Comparison of ENCODE assay signal across 12 cellular contexts in genomic region chr18:58784601-58785137, GRCh38.
DNase-seq lines count a peak whose midpoint lies in the region; ATAC-seq lines count a peak whose summit lies in the region.
"Had no signal": no experiment of that assay in that cellular context is flagged by ENCODE, and none has a peak within 500 bp of the region (broad histone marks: within the 10 kb centered on the region; RNA-seq: fewer than 3 reads in every experiment).

No MANE protein-coding gene starts in this region.

- CTCF ChIA-PET in naive thymus-derived CD4-positive, alpha-beta T cell (lab: Charles Lee), result no interaction called here

- no peaks in the 10 kb centered on the region for H3K27me3 ChIP-seq in naive thymus-derived CD4-positive, alpha-beta T cell (ENCODE audit: control insufficient read depth in 2 of 2, insufficient read depth in 2 of 2, low read length in 2 of 2)

- H3K4me1 Mint-ChIP-seq in naive thymus-derived CD4-positive, alpha-beta T cell, result peaks cover 0 to 2% (median 0%) of the 10 kb centered on the region in 7 donors

- no peak overlapping the region for H3K27ac Mint-ChIP-seq in naive thymus-derived CD4-positive, alpha-beta T cell
- H3K27ac Mint-ChIP-seq: activated T-helper 1 cell treated with anti-CD3 and anti-CD28 coated beads, Interleukin-12 subunit alpha, Interleukin-12 subunit beta, Interleukin-2, Interleukin-4 antibody, amounts not matched to agents 30 ng/mL and 10 ng/mL and 1 ng/mL, durations not matched to agents 14 hours and 24 hours and 36 hours had no signal

- peaks cover 0 to 29% (median 18%) of the 10 kb centered on the region in 5 donors for H3K27me3 Mint-ChIP-seq in naive thymus-derived CD4-positive, alpha-beta T cell

- no peak overlapping the region for H3K4me3 ChIP-seq in urinary bladder (ENCODE audit: low read depth, low read length)
- H3K4me3 ChIP-seq in naive thymus-derived CD4-positive, alpha-beta T cell (ENCODE audit: low read length), result no peak overlapping the region

- no peaks in the 10 kb centered on the region for H3K36me3 Mint-ChIP-seq in naive thymus-derived CD4-positive, alpha-beta T cell

- H3K9me3 ChIP-seq in naive thymus-derived CD4-positive, alpha-beta T cell (ENCODE audit: control insufficient read depth in 2 of 3, low read length in 3 of 3), result no peaks in the 10 kb centered on the region

- peak; percentile 60 for DNase-seq in NCI-H146 (lab: John Stamatoyannopoulos, UW)
- DNase-seq in NCI-H146 treated with DMSO at 0.1 percent for 48 hours (lab: John Stamatoyannopoulos, UW; ENCODE audit: unreplicated experiment), result no peak
- DNase-seq in astrocyte of the hippocampus (ENCODE audit: low read depth, low spot score), result peak; percentile 55
- peak; percentile 66 for DNase-seq in left kidney (ENCODE audit: low read depth, low spot score)
- DNase-seq in naive thymus-derived CD4-positive, alpha-beta T cell, result no peak
- DNase-seq in GF-D8 (lab: John Stamatoyannopoulos, UW), result no peak
- DNase-seq: effector CD8-positive, alpha-beta T cell; NCI-H774 had no signal

- peaks cover 0 to 3% (median 0%) of the 10 kb centered on the region in 11 donors for H3K9me3 Mint-ChIP-seq in naive thymus-derived CD4-positive, alpha-beta T cell
- H3K9me3 Mint-ChIP-seq: activated T-helper 1 cell treated with anti-CD3 and anti-CD28 coated beads, Interleukin-12 subunit alpha, Interleukin-12 subunit beta, Interleukin-2, Interleukin-4 antibody, amounts not matched to agents 30 ng/mL and 10 ng/mL and 1 ng/mL, durations not matched to agents 14 hours and 24 hours and 36 hours had no signal

- H3K4me1 ChIP-seq in urinary bladder (ENCODE audit: insufficient read depth), result peaks cover 4% of the 10 kb centered on the region
- H3K4me1 ChIP-seq in naive thymus-derived CD4-positive, alpha-beta T cell (ENCODE audit: control insufficient read depth in 2 of 2, insufficient read depth in 2 of 2, low read length in 2 of 2), result no peaks in the 10 kb centered on the region

- no peaks in the 10 kb centered on the region for H3K36me3 ChIP-seq in urinary bladder (ENCODE audit: insufficient read depth)
- H3K36me3 ChIP-seq in naive thymus-derived CD4-positive, alpha-beta T cell (ENCODE audit: control insufficient read depth in 2 of 3, insufficient read depth in 3 of 3, low read length in 3 of 3), result no peaks in the 10 kb centered on the region

- no peak overlapping the region for H3K4me3 Mint-ChIP-seq in naive thymus-derived CD4-positive, alpha-beta T cell
- H3K4me3 Mint-ChIP-seq: activated T-helper 1 cell treated with anti-CD3 and anti-CD28 coated beads, Interleukin-12 subunit alpha, Interleukin-12 subunit beta, Interleukin-2, Interleukin-4 antibody, amounts not matched to agents 30 ng/mL and 10 ng/mL and 1 ng/mL, durations not matched to agents 14 hours and 24 hours and 36 hours had no signal

- H3K27ac ChIP-seq in urinary bladder (ENCODE audit: low read depth), result peak overlapping the region; percentile 41
- H3K27ac ChIP-seq in naive thymus-derived CD4-positive, alpha-beta T cell (ENCODE audit: low read depth, low read length), result no peak overlapping the region

- no peak for ATAC-seq in naive thymus-derived CD4-positive, alpha-beta T cell
- no peak for ATAC-seq in HG03354 (IDR thresholded peaks at IDR 0.05; ENCODE audit: poor library complexity, severe bottlenecking, unreplicated experiment)
- ATAC-seq: HepG2 had no signal

- intact Hi-C loops in naive thymus-derived CD4-positive, alpha-beta T cell (cut with micrococcal nuclease), result no loop called here

- 56% methylated on average over 15 of the region's 15 CpGs for WGBS in urinary bladder

- POLR2A ChIA-PET in naive thymus-derived CD4-positive, alpha-beta T cell (lab: Charles Lee), result no interaction called here

Comparison
In these comparisons a context has a peak if more than half of its experiments do, and no peak if none do; other contexts are left out.
1. DNase-seq: peak in NCI-H146 (single experiment), astrocyte of the hippocampus (single experiment) and left kidney (single experiment); none in NCI-H146 treated with DMSO at 0.1 percent for 48 hours (single experiment), naive thymus-derived CD4-positive, alpha-beta T cell (0 of 9) and GF-D8 (single experiment).